ENCODE assay signal across 8 cellular contexts in genomic region chr1:85581138-85581801, GRCh38. TPM values are rescaled to one million over a fixed set of nuclear protein-coding genes. Genes with fewer than 3 reads are reported as not detected.
DNase-seq lines count a peak whose midpoint lies in the region; ATAC-seq, FAIRE-seq and TF ChIP-seq lines count a peak whose summit lies in the region.

No MANE protein-coding gene starts in this region.

- H3K36me3 ChIP-seq in CD8-positive, alpha-beta T cell (ENCODE audit: insufficient read depth, low read length): no peaks in the 10 kb centered on the region
- peaks cover 26% of the 10 kb centered on the region for H3K36me3 ChIP-seq in osteoblast (ENCODE audit: insufficient read depth, low read length)

- no peak for FAIRE-seq in frontal cortex (lab: Jason Lieb, UNC)

- H3K36me3 Mint-ChIP-seq in CD8-positive, alpha-beta T cell: no peaks in the 10 kb centered on the region
- peaks cover 5% of the 10 kb centered on the region for H3K36me3 Mint-ChIP-seq in activated T-helper 17 cell treated with anti-CD3 and anti-CD28 coated beads, Interleukin-2, amount 50 U/mL, for 72 hours (ENCODE audit: low read depth)

- H3K9me3 ChIP-seq in CD8-positive, alpha-beta T cell (ENCODE audit: low read length): no peaks in the 10 kb centered on the region
- H3K9me3 ChIP-seq in osteoblast (ENCODE audit: low read depth, low read length): no peaks in the 10 kb centered on the region

- H3K9me3 Mint-ChIP-seq in CD8-positive, alpha-beta T cell: no peaks in the 10 kb centered on the region
- no peaks in the 10 kb centered on the region for H3K9me3 Mint-ChIP-seq in activated T-helper 17 cell treated with anti-CD3 and anti-CD28 coated beads, Interleukin-2, amount 50 U/mL, for 72 hours

- no peak overlapping the region for H3K4me3 ChIP-seq in CD8-positive, alpha-beta T cell (ENCODE audit: low read depth, low read length)
- H3K4me3 ChIP-seq in osteoblast (ENCODE audit: insufficient read depth, low read length): peak overlapping the region; percentile 83

- peak overlapping the region; percentile 51 for H3K4me3 Mint-ChIP-seq in CD8-positive, alpha-beta T cell
- peak overlapping the region; percentile 72 for H3K4me3 Mint-ChIP-seq in activated T-helper 17 cell treated with anti-CD3 and anti-CD28 coated beads, Interleukin-2, amount 50 U/mL, for 72 hours

- H3K27ac Mint-ChIP-seq in CD8-positive, alpha-beta T cell: no peak overlapping the region
- H3K27ac Mint-ChIP-seq in activated T-helper 17 cell treated with anti-CD3 and anti-CD28 coated beads, Interleukin-2, amount 50 U/mL, for 72 hours: no peak overlapping the region

- peak overlapping the region; percentile 81 for H3K4me2 ChIP-seq in osteoblast (ENCODE audit: insufficient read depth, low read length)

- ATAC-seq in CD8-positive, alpha-beta T cell: no peak
- ATAC-seq in GM19395 (IDR thresholded peaks at IDR 0.05; ENCODE audit: unreplicated experiment) (peak; percentile 30), GM21717 (IDR thresholded peaks at IDR 0.05; ENCODE audit: unreplicated experiment) (no peak)
- peak; percentile 59 for ATAC-seq in activated T-helper 17 cell treated with anti-CD3 and anti-CD28 coated beads, Interleukin-2, amount 50 U/mL, for 72 hours (replicated peaks)

- H3K4me1 Mint-ChIP-seq in CD8-positive, alpha-beta T cell (ENCODE audit: low read depth): peaks cover 23% of the 10 kb centered on the region
- peaks cover 7% of the 10 kb centered on the region for H3K4me1 Mint-ChIP-seq in activated T-helper 17 cell treated with anti-CD3 and anti-CD28 coated beads, Interleukin-2, amount 50 U/mL, for 72 hours

- CTCF ChIA-PET in CD8-positive, alpha-beta T cell (lab: Charles Lee): no interaction called here

- POLR2A ChIA-PET in CD8-positive, alpha-beta T cell (lab: Charles Lee): no interaction called here

- H3K27me3 Mint-ChIP-seq in CD8-positive, alpha-beta T cell (ENCODE audit: low read depth): peaks cover 54% of the 10 kb centered on the region
- peaks cover 54% of the 10 kb centered on the region for H3K27me3 Mint-ChIP-seq in activated T-helper 17 cell treated with anti-CD3 and anti-CD28 coated beads, Interleukin-2, amount 50 U/mL, for 72 hours

- H4K20me1 ChIP-seq in osteoblast (ENCODE audit: insufficient read depth, low read length): peaks cover 22% of the 10 kb centered on the region

- H3K79me2 ChIP-seq in osteoblast (ENCODE audit: insufficient read depth, low read length): peaks cover 41% of the 10 kb centered on the region

- intact Hi-C loops in CD8-positive, alpha-beta T cell (cut with DNase I, micrococcal nuclease): no loop called here

- peaks cover 16% of the 10 kb centered on the region for H3K4me1 ChIP-seq in CD8-positive, alpha-beta T cell (ENCODE audit: insufficient read depth, low read length)
- H3K4me1 ChIP-seq in osteoblast (ENCODE audit: insufficient read depth, low read length): peaks cover 22% of the 10 kb centered on the region

- H3K27ac ChIP-seq in CD8-positive, alpha-beta T cell (ENCODE audit: low read depth, low read length): no peak overlapping the region
- peak overlapping the region; percentile 99 for H3K27ac ChIP-seq in osteoblast (ENCODE audit: low read depth, low read length)

- TF ChIP-seq CTCF in CD8-positive, alpha-beta T cell (IDR thresholded peaks at IDR 0.05): no peak
- peak; percentile 42 for TF ChIP-seq CTCF in osteoblast (IDR thresholded peaks at IDR 0.05; ENCODE audit: extremely low read depth, low read depth, low read length)

- H2AFZ ChIP-seq in osteoblast (ENCODE audit: low read length): no peak overlapping the region

- DNase-seq in CD8-positive, alpha-beta T cell: no peak
- DNase-seq in NCI-H2029 treated with DMSO at 0.1 percent for 48 hours (lab: John Stamatoyannopoulos, UW) (peak; percentile 11), frontal cortex (ENCODE audit: low spot score in 2 of 2) (peak; percentile 49 to 54), osteoblast (ENCODE audit: insufficient read length, low spot score, missing footprints) (peak; percentile 72), kidney glomerular epithelial cell (lab: John Stamatoyannopoulos, UW) (no peak)

- peaks cover 10% of the 10 kb centered on the region for H3K27me3 ChIP-seq in CD8-positive, alpha-beta T cell (ENCODE audit: insufficient read depth, low read length)
- H3K27me3 ChIP-seq in osteoblast (ENCODE audit: insufficient read depth, low read length): no peaks in the 10 kb centered on the region

RNA-seq across cellular contexts. Expression of gene CCN1, which starts 0.7 kb away (rescaled TPM):
- not detected for total RNA-seq in CD8-positive, alpha-beta T cell
- not detected for total RNA-seq in activated T-helper 17 cell treated with anti-CD3 and anti-CD28 coated beads, Interleukin-2, amount 50 U/mL, for 72 hours
- total RNA-seq in frontal cortex (1.6 TPM), osteoblast (58.9 and 81.8 TPM in 2 replicates)

Comparison
In these comparisons a context has a peak if more than half of its experiments do, and no peak if none do; other contexts are left out.
1. ATAC-seq: peak in GM19395 (single experiment) and activated T-helper 17 cell treated with anti-CD3 and anti-CD28 coated beads, Interleukin-2, amount 50 U/mL, for 72 hours (single experiment); none in CD8-positive, alpha-beta T cell (single experiment) and GM21717 (single experiment).
2. DNase-seq: peak in NCI-H2029 treated with DMSO at 0.1 percent for 48 hours (single experiment), frontal cortex (2 of 2) and osteoblast (single experiment); none in CD8-positive, alpha-beta T cell (0 of 7) and kidney glomerular epithelial cell (single experiment).
3. RNA of gene CCN1, which starts 0.7 kb away (total RNA-seq): 58.9 to 81.8 TPM in osteoblast; 1.6 TPM in frontal cortex (single experiment), not detected in activated T-helper 17 cell treated with anti-CD3 and anti-CD28 coated beads, Interleukin-2, amount 50 U/mL, for 72 hours and not detected in CD8-positive, alpha-beta T cell; every median in the first group is over 10 times any median in the second.